21 cellular contexts compared by ENCODE assay signal in genomic region chr17:5128905-5129535, GRCh38. TPM values are rescaled to one million over a fixed set of nuclear protein-coding genes. Genes with fewer than 3 reads are reported as not detected.
DNase-seq lines count a peak whose midpoint lies in the region; ATAC-seq and TF ChIP-seq lines count a peak whose summit lies in the region.
"Had no signal": no experiment of that assay in that cellular context is flagged by ENCODE, and none has a peak within 500 bp of the region (broad histone marks: within the 10 kb centered on the region; RNA-seq: fewer than 3 reads in every experiment).

No MANE protein-coding gene starts in this region.

- no peak overlapping the region for H2AFZ ChIP-seq in osteoblast (ENCODE audit: low read length)

- no peaks in the 10 kb centered on the region for H3K9me3 ChIP-seq in right atrium auricular region
- H3K9me3 ChIP-seq in right cardiac atrium (ENCODE audit: control insufficient read depth, low read length) = no peaks in the 10 kb centered on the region
- no peaks in the 10 kb centered on the region for H3K9me3 ChIP-seq in osteoblast (ENCODE audit: low read depth, low read length)
- H3K9me3 ChIP-seq in suprapubic skin = no peaks in the 10 kb centered on the region
- no peaks in the 10 kb centered on the region for H3K9me3 ChIP-seq in HAP-1
- H3K9me3 ChIP-seq: BLaER1, MG63 had no signal

- H3K79me2 ChIP-seq in osteoblast (ENCODE audit: insufficient read depth, low read length) = no peaks in the 10 kb centered on the region

- no peak overlapping the region for H3K4me2 ChIP-seq in osteoblast (ENCODE audit: insufficient read depth, low read length)
- H3K4me2 ChIP-seq: BLaER1 had no signal

- no peaks in the 10 kb centered on the region for H3K36me3 Mint-ChIP-seq in progenitor cell of endocrine pancreas (ENCODE audit: insufficient read depth)
- H3K36me3 Mint-ChIP-seq: CD4-positive, CD25-positive, alpha-beta regulatory T cell had no signal

- H3K27ac ChIP-seq in right atrium auricular region (no peak overlapping the region), right cardiac atrium (ENCODE audit: low read length) (no peak overlapping the region), osteoblast (ENCODE audit: low read depth, low read length) (no peak overlapping the region), suprapubic skin (no peak overlapping the region)
- H3K27ac ChIP-seq: BLaER1 had no signal

- H3K4me3 ChIP-seq in right atrium auricular region (no peak overlapping the region), right cardiac atrium (ENCODE audit: low read length) (no peak overlapping the region), osteoblast (ENCODE audit: insufficient read depth, low read length) (no peak overlapping the region), suprapubic skin (no peak overlapping the region), HAP-1 (no peak overlapping the region)
- H3K4me3 ChIP-seq: BLaER1, MG63 had no signal

- H3K4me1 ChIP-seq in right atrium auricular region = no peaks in the 10 kb centered on the region
- no peaks in the 10 kb centered on the region for H3K4me1 ChIP-seq in right cardiac atrium (ENCODE audit: control insufficient read depth, insufficient read depth, low read length)
- H3K4me1 ChIP-seq in osteoblast (ENCODE audit: insufficient read depth, low read length) = no peaks in the 10 kb centered on the region
- H3K4me1 ChIP-seq in suprapubic skin = no peaks in the 10 kb centered on the region
- no peaks in the 10 kb centered on the region for H3K4me1 ChIP-seq in HAP-1
- H3K4me1 ChIP-seq: BLaER1 had no signal

- TF ChIP-seq CTCF in right atrium auricular region (IDR thresholded peaks at IDR 0.05) (no peak), osteoblast (IDR thresholded peaks at IDR 0.05; ENCODE audit: extremely low read depth, low read depth, low read length) (no peak), suprapubic skin (IDR thresholded peaks at IDR 0.05) (no peak), progenitor cell of endocrine pancreas (IDR thresholded peaks at IDR 0.05; ENCODE audit: unreplicated experiment) (no peak)

- in situ Hi-C loops in HAP-1 (cut with MboI; ENCODE audit: low sequenced_read_pairs) = no loop called here

- H3K36me3 ChIP-seq in right atrium auricular region (no peaks in the 10 kb centered on the region), osteoblast (ENCODE audit: insufficient read depth, low read length) (no peaks in the 10 kb centered on the region), suprapubic skin (no peaks in the 10 kb centered on the region), HAP-1 (replicated peaks) (no peaks in the 10 kb centered on the region)
- H3K36me3 ChIP-seq: BLaER1, MG63 had no signal

- ATAC-seq in right cardiac atrium = no peak

- H4K20me1 ChIP-seq in osteoblast (ENCODE audit: insufficient read depth, low read length) = no peaks in the 10 kb centered on the region
- H4K20me1 ChIP-seq: BLaER1 had no signal

- no peak overlapping the region for H3K4me3 Mint-ChIP-seq in progenitor cell of endocrine pancreas (ENCODE audit: low read depth)
- H3K4me3 Mint-ChIP-seq: CD4-positive, CD25-positive, alpha-beta regulatory T cell had no signal

- no peak for TF ChIP-seq EP300 in suprapubic skin (IDR thresholded peaks at IDR 0.05)

- DNase-seq in right atrium auricular region (ENCODE audit: low spot score) (peak; percentile 48), right cardiac atrium (no peak), osteoblast (ENCODE audit: insufficient read length, low spot score, missing footprints) (peak; percentile 23), suprapubic skin (ENCODE audit: low spot score in 2 of 2) (peak; percentile 25 to 56), NCI-H69 (lab: John Stamatoyannopoulos, UW) (no peak), progenitor cell of endocrine pancreas (ENCODE audit: low spot score, unreplicated experiment) (no peak), HAP-1 (ENCODE audit: low spot score in 2 of 2) (no peak)
- DNase-seq: CD4-positive, CD25-positive, alpha-beta regulatory T cell; DMS53; IMR-90; KG1; MG63; NCI-H1105 treated with DMSO at 0.1 percent for 48 hours; NCI-H146; NCI-H1930; NCI-H2107; NCI-H524; NCI-H774; SIG-M5 had no signal

- no peak for TF ChIP-seq POLR2A in suprapubic skin (IDR thresholded peaks at IDR 0.05)

- H3K4me1 Mint-ChIP-seq in progenitor cell of endocrine pancreas (ENCODE audit: low read depth) = no peaks in the 10 kb centered on the region
- H3K4me1 Mint-ChIP-seq: CD4-positive, CD25-positive, alpha-beta regulatory T cell had no signal

- peaks cover 21% of the 10 kb centered on the region for H3K27me3 Mint-ChIP-seq in progenitor cell of endocrine pancreas

- WGBS in right cardiac atrium = 88% methylated on average over 11 of the region's 11 CpGs
- WGBS in suprapubic skin = 93% methylated on average over 10 of the region's 11 CpGs

- no peaks in the 10 kb centered on the region for H3K9me3 Mint-ChIP-seq in progenitor cell of endocrine pancreas (ENCODE audit: low read depth)
- H3K9me3 Mint-ChIP-seq: CD4-positive, CD25-positive, alpha-beta regulatory T cell had no signal

- H3K27me3 ChIP-seq in right atrium auricular region (no peaks in the 10 kb centered on the region), right cardiac atrium (ENCODE audit: control insufficient read depth, insufficient read depth) (no peaks in the 10 kb centered on the region), osteoblast (ENCODE audit: insufficient read depth, low read length) (peaks cover 7% of the 10 kb centered on the region), suprapubic skin (peaks cover 14% of the 10 kb centered on the region), HAP-1 (ENCODE audit: low read depth) (no peaks in the 10 kb centered on the region)
- H3K27me3 ChIP-seq: BLaER1, MG63 had no signal

- intact Hi-C loops in right cardiac atrium (cut with DNase I) = no loop called here

- H3K27ac Mint-ChIP-seq in progenitor cell of endocrine pancreas = no peak overlapping the region
- H3K27ac Mint-ChIP-seq: CD4-positive, CD25-positive, alpha-beta regulatory T cell had no signal

RNA-seq across cellular contexts. Expression of gene USP6, which starts 13.2 kb away (rescaled TPM):
- not detected for total RNA-seq in right atrium auricular region
- total RNA-seq in right cardiac atrium = under 1 TPM in 3 of 4 donors, not detected in 1; 0.06 to 0.20 (median 0.09) TPM
- polyA plus RNA-seq in right cardiac atrium = under 0.01 TPM
- total RNA-seq in osteoblast = not detected in 2 replicates
- total RNA-seq in suprapubic skin = 1 to 10 TPM in 1 of 4 donors, under 1 TPM in 2, not detected in 1; 0.16 to 1.4 (median 0.89) TPM
- 0.80 and 0.84 TPM in 2 replicates for total RNA-seq in progenitor cell of endocrine pancreas
- total RNA-seq: CD4-positive, CD25-positive, alpha-beta regulatory T cell; IMR-90 had no signal
- polyA plus RNA-seq: AG04450 had no signal

RNA-seq across cellular contexts. Expression of gene ZNF232, which starts 17.3 kb away (rescaled TPM):
- total RNA-seq in right atrium auricular region (1 to 10 TPM; 2.7 to 5.6 TPM), right cardiac atrium (1 to 10 TPM; 4.0 to 7.4 (median 5.6) TPM), osteoblast (8.0 and 8.3 TPM in 2 replicates), suprapubic skin (1 to 10 TPM; 3.7 to 6.7 (median 5.0) TPM), progenitor cell of endocrine pancreas (51.1 and 56.3 TPM in 2 replicates)
- 3.1 TPM for polyA plus RNA-seq in right cardiac atrium

RNA-seq across cellular contexts. Expression of gene ZFP3, which starts 50.8 kb away (rescaled TPM):
- total RNA-seq in right atrium auricular region (1 to 10 TPM; 7.2 to 7.4 TPM), right cardiac atrium (10 to 100 TPM; 11.7 to 14.2 (median 12.0) TPM), osteoblast (3.5 and 3.6 TPM in 2 replicates), suprapubic skin (1 to 10 TPM; 2.7 to 6.2 (median 4.4) TPM), progenitor cell of endocrine pancreas (0.98 and 1.3 TPM in 2 replicates)
- 5.4 TPM for polyA plus RNA-seq in right cardiac atrium

Comparison
In these comparisons a context has a peak if more than half of its experiments do, and no peak if none do; other contexts are left out.
1. DNase-seq: peak in right atrium auricular region (single experiment), osteoblast (single experiment) and suprapubic skin (2 of 2); none in right cardiac atrium (0 of 3), NCI-H69 (single experiment), progenitor cell of endocrine pancreas (single experiment) and HAP-1 (0 of 2).